In genomic region chr10:110508389-110508788, GRCh38 we compare ENCODE assay signal across 15 cellular contexts. TPM values are rescaled to one million over a fixed set of nuclear protein-coding genes. Genes with fewer than 3 reads are reported as not detected.
DNase-seq lines count a peak whose midpoint lies in the region; ATAC-seq and TF ChIP-seq lines count a peak whose summit lies in the region.
"Had no signal": no experiment of that assay in that cellular context is flagged by ENCODE, and none has a peak within 500 bp of the region (broad histone marks: within the 10 kb centered on the region; RNA-seq: fewer than 3 reads in every experiment).

No MANE protein-coding gene starts in this region.

- ATAC-seq in activated naive CD8-positive, alpha-beta T cell treated with anti-CD3 and anti-CD28 coated beads, Interleukin-2, amount 50 U/mL, for 24 hours = no peak
- ATAC-seq in stimulated activated effector memory CD8-positive, alpha-beta T cell treated with anti-CD3 and anti-CD28 coated beads, Interleukin-12 subunit alpha, Interleukin-12 subunit beta, amount 100 ng/mL, for 72 hours = no peak
- ATAC-seq in GM21515 (IDR thresholded peaks at IDR 0.05; ENCODE audit: unreplicated experiment) = no peak

- H3K27ac Mint-ChIP-seq in activated naive CD8-positive, alpha-beta T cell = peak overlapping the region; percentile 58
- H3K27ac Mint-ChIP-seq in activated naive CD8-positive, alpha-beta T cell treated with anti-CD3 and anti-CD28 coated beads, Interleukin-2, amount 50 U/mL, for 24 hours = no peak overlapping the region
- peak overlapping the region; percentile 80 for H3K27ac Mint-ChIP-seq in HFFc6
- peak overlapping the region; percentile 65 for H3K27ac Mint-ChIP-seq in stimulated activated effector memory CD8-positive, alpha-beta T cell treated with anti-CD3 and anti-CD28 coated beads, Interleukin-12 subunit alpha, Interleukin-12 subunit beta, amount 100 ng/mL, for 72 hours
- H3K27ac Mint-ChIP-seq: activated naive CD4-positive, alpha-beta T cell treated with anti-CD3 and anti-CD28 coated beads, Interleukin-2, amount 10 ng/mL, durations not matched to agents 7 days and 5 days; neural progenitor cell had no signal

- peaks cover 65% of the 10 kb centered on the region for H3K4me1 Mint-ChIP-seq in activated naive CD8-positive, alpha-beta T cell (ENCODE audit: low read depth)
- peaks cover 90% of the 10 kb centered on the region for H3K4me1 Mint-ChIP-seq in activated naive CD8-positive, alpha-beta T cell treated with anti-CD3 and anti-CD28 coated beads, Interleukin-2, amount 50 U/mL, for 24 hours
- peaks cover 97% of the 10 kb centered on the region for H3K4me1 Mint-ChIP-seq in HFFc6 (ENCODE audit: low read depth)
- H3K4me1 Mint-ChIP-seq in stimulated activated effector memory CD8-positive, alpha-beta T cell treated with anti-CD3 and anti-CD28 coated beads, Interleukin-12 subunit alpha, Interleukin-12 subunit beta, amount 100 ng/mL, for 72 hours = peaks cover 97% of the 10 kb centered on the region

- DNase-seq in activated naive CD8-positive, alpha-beta T cell treated with anti-CD3 and anti-CD28 coated beads, Interleukin-2, amount 50 U/mL, for 24 hours = no peak
- no peak for DNase-seq in HFFc6
- peak; percentile 60 for DNase-seq in dermis blood vessel endothelial cell
- DNase-seq in stimulated activated effector memory CD8-positive, alpha-beta T cell treated with anti-CD3 and anti-CD28 coated beads, Interleukin-12 subunit alpha, Interleukin-12 subunit beta, amount 100 ng/mL, for 72 hours (ENCODE audit: low spot score in 2 of 2) = no peak
- DNase-seq in NCI-H128 (lab: John Stamatoyannopoulos, UW; ENCODE audit: unreplicated experiment) = no peak
- no peak for DNase-seq in NCI-H1417 (lab: John Stamatoyannopoulos, UW)
- DNase-seq: activated CD4-positive, alpha-beta T cell treated with anti-CD3 and anti-CD28 coated beads for 4 hours; activated naive CD4-positive, alpha-beta T cell treated with anti-CD3 and anti-CD28 coated beads, Interleukin-2, amount 10 ng/mL, durations not matched to agents 7 days and 5 days; effector memory CD4-positive, alpha-beta T cell; GM23248; head of caudate nucleus; MG63 had no signal

- peaks cover under 1% of the 10 kb centered on the region for H3K9me3 Mint-ChIP-seq in activated naive CD8-positive, alpha-beta T cell (ENCODE audit: low read depth)
- no peaks in the 10 kb centered on the region for H3K9me3 Mint-ChIP-seq in activated naive CD8-positive, alpha-beta T cell treated with anti-CD3 and anti-CD28 coated beads, Interleukin-2, amount 50 U/mL, for 24 hours
- no peaks in the 10 kb centered on the region for H3K9me3 Mint-ChIP-seq in HFFc6
- H3K9me3 Mint-ChIP-seq in stimulated activated effector memory CD8-positive, alpha-beta T cell treated with anti-CD3 and anti-CD28 coated beads, Interleukin-12 subunit alpha, Interleukin-12 subunit beta, amount 100 ng/mL, for 72 hours = no peaks in the 10 kb centered on the region
- H3K9me3 Mint-ChIP-seq: activated naive CD4-positive, alpha-beta T cell treated with anti-CD3 and anti-CD28 coated beads, Interleukin-2, amount 10 ng/mL, durations not matched to agents 7 days and 5 days; neural progenitor cell had no signal

- peaks cover 40% of the 10 kb centered on the region for H3K36me3 Mint-ChIP-seq in activated naive CD8-positive, alpha-beta T cell
- H3K36me3 Mint-ChIP-seq in activated naive CD8-positive, alpha-beta T cell treated with anti-CD3 and anti-CD28 coated beads, Interleukin-2, amount 50 U/mL, for 24 hours (ENCODE audit: low read depth) = peaks cover 96% of the 10 kb centered on the region
- H3K36me3 Mint-ChIP-seq in HFFc6 (ENCODE audit: low read depth) = peaks cover 93% of the 10 kb centered on the region
- peaks cover 100% of the 10 kb centered on the region for H3K36me3 Mint-ChIP-seq in stimulated activated effector memory CD8-positive, alpha-beta T cell treated with anti-CD3 and anti-CD28 coated beads, Interleukin-12 subunit alpha, Interleukin-12 subunit beta, amount 100 ng/mL, for 72 hours

- no peak for TF ChIP-seq CTCF in HFFc6 (IDR thresholded peaks at IDR 0.05)

- H3K27me3 Mint-ChIP-seq in activated naive CD8-positive, alpha-beta T cell = no peaks in the 10 kb centered on the region
- H3K27me3 Mint-ChIP-seq in activated naive CD8-positive, alpha-beta T cell treated with anti-CD3 and anti-CD28 coated beads, Interleukin-2, amount 50 U/mL, for 24 hours = no peaks in the 10 kb centered on the region
- peaks cover 42% of the 10 kb centered on the region for H3K27me3 Mint-ChIP-seq in HFFc6 (ENCODE audit: insufficient read depth)
- H3K27me3 Mint-ChIP-seq: activated naive CD4-positive, alpha-beta T cell treated with anti-CD3 and anti-CD28 coated beads, Interleukin-2, amount 10 ng/mL, durations not matched to agents 7 days and 5 days had no signal

- no peak overlapping the region for H3K4me3 Mint-ChIP-seq in activated naive CD8-positive, alpha-beta T cell
- H3K4me3 Mint-ChIP-seq in activated naive CD8-positive, alpha-beta T cell treated with anti-CD3 and anti-CD28 coated beads, Interleukin-2, amount 50 U/mL, for 24 hours = no peak overlapping the region
- no peak overlapping the region; the same call in 1 of the 2 replicates for H3K4me3 Mint-ChIP-seq in HFFc6
- no peak overlapping the region for H3K4me3 Mint-ChIP-seq in stimulated activated effector memory CD8-positive, alpha-beta T cell treated with anti-CD3 and anti-CD28 coated beads, Interleukin-12 subunit alpha, Interleukin-12 subunit beta, amount 100 ng/mL, for 72 hours
- H3K4me3 Mint-ChIP-seq: activated naive CD4-positive, alpha-beta T cell treated with anti-CD3 and anti-CD28 coated beads, Interleukin-2, amount 10 ng/mL, durations not matched to agents 7 days and 5 days; neural progenitor cell had no signal

RNA-seq across cellular contexts. Expression of gene DUSP5, which starts 10.7 kb away (rescaled TPM):
- 10 to 100 TPM; 31.9 to 58.2 (median 35.0) TPM for total RNA-seq in HFFc6 (2021; fragmentation: NEBNext Ultra II Directional; extraction: Animal tissue kit (Norgen Biotek cat#: 25700))
- total RNA-seq in dermis blood vessel endothelial cell = 20.9 and 31.3 TPM in 2 replicates

RNA-seq across cellular contexts. Expression of gene SMC3, which starts 59.1 kb away (rescaled TPM):
- 10 to 100 TPM; 26.0 to 40.5 (median 38.0) TPM for total RNA-seq in HFFc6 (2021; fragmentation: NEBNext Ultra II Directional; extraction: Animal tissue kit (Norgen Biotek cat#: 25700))
- total RNA-seq in dermis blood vessel endothelial cell = 29.6 and 47.3 TPM in 2 replicates
